Comparison of ENCODE assay signal across 6 cellular contexts in the genomic region with DNA sequence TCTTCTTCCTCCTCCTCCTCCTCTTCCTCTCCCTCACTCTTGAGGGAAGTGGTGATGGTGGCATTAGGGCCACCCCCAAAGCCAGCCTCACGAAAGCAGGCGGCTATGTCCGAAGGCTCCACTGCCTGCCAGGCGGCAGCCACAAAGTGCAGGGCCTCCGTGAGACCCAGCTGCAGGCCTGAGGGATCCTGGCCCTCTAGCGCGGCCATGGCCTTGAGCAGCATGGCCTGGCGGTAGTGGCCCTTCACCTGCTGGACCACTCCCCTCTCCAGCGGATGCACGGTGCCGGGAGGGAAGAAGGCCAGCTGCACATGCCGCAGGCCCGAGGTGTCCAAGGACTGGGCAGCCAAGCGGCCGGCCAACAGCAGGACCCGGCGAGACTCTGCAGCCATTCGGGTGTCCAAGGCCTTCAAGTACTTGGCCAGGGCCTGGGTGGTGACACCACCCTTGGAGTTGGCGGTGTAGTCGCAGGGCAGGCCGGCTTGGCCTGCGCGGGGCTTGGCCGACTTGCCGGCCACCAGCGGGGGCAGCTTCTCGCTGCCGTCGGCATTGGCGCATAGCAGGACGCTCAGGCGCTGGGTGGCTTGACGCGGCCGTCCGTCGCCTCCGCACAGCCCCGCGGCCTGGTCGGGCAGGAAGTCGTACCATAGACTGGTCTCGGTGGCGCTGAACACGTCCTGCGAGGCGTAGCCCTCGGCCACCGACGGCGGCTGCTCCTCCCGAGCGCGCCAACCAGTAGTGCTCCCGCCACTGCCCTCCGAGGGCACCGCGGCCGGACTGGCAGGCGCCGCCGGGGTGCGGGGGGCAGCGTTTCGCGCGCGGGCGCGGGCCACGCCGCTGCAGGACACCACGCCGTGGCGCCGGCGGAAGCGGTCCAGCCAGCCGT.
DNase-seq lines count a peak whose midpoint lies in the region; ATAC-seq lines count a peak whose summit lies in the region.

No MANE protein-coding gene starts in this region.

- no peaks in the 10 kb centered on the region for H3K27me3 Mint-ChIP-seq in stimulated activated naive B cell treated with anti-CD40 and anti-IgM and Interleukin-4, amounts not matched to agents 10 μg/mL and 1 μg/mL and 100 μg/mL, for 72 hours

- no peak for ATAC-seq in stimulated activated naive B cell treated with anti-CD40 and anti-IgM and Interleukin-4, amounts not matched to agents 10 μg/mL and 1 μg/mL and 100 μg/mL, for 72 hours (replicated peaks)
- ATAC-seq in GM18520 (IDR thresholded peaks at IDR 0.05; ENCODE audit: unreplicated experiment), result no peak

- peak overlapping the region; percentile 61 to 85 for H3K4me3 Mint-ChIP-seq in stimulated activated naive B cell treated with anti-CD40 and anti-IgM and Interleukin-4, amounts not matched to agents 10 μg/mL and 1 μg/mL and 100 μg/mL, for 72 hours

- H3K27ac ChIP-seq in epithelial cell of prostate, result peak overlapping the region; percentile 43

- peaks cover 28 to 51% of the 10 kb centered on the region in 2 donors for H3K4me1 Mint-ChIP-seq in stimulated activated naive B cell treated with anti-CD40 and anti-IgM and Interleukin-4, amounts not matched to agents 10 μg/mL and 1 μg/mL and 100 μg/mL, for 72 hours

- peak; percentile 76 for DNase-seq in NCI-H748 (lab: John Stamatoyannopoulos, UW; ENCODE audit: unreplicated experiment)
- DNase-seq in NCI-H748 treated with DMSO at 0.1 percent for 48 hours (lab: John Stamatoyannopoulos, UW), result no peak
- no peak for DNase-seq in epithelial cell of prostate (ENCODE audit: low read depth, low spot score)
- no peak for DNase-seq in stimulated activated naive B cell treated with anti-CD40 and anti-IgM and Interleukin-4, amounts not matched to agents 10 μg/mL and 1 μg/mL and 100 μg/mL, for 72 hours
- DNase-seq in HPDE6-E6E7 (ENCODE audit: extremely low spot score), result no peak

- peaks cover 9 to 16% of the 10 kb centered on the region in 2 donors for H3K36me3 Mint-ChIP-seq in stimulated activated naive B cell treated with anti-CD40 and anti-IgM and Interleukin-4, amounts not matched to agents 10 μg/mL and 1 μg/mL and 100 μg/mL, for 72 hours

- H3K9me3 Mint-ChIP-seq in stimulated activated naive B cell treated with anti-CD40 and anti-IgM and Interleukin-4, amounts not matched to agents 10 μg/mL and 1 μg/mL and 100 μg/mL, for 72 hours, result no peaks in the 10 kb centered on the region

- H3K27ac Mint-ChIP-seq in stimulated activated naive B cell treated with anti-CD40 and anti-IgM and Interleukin-4, amounts not matched to agents 10 μg/mL and 1 μg/mL and 100 μg/mL, for 72 hours, result no peak overlapping the region
